1 cellular context compared by ENCODE assay signal in the genomic region with DNA sequence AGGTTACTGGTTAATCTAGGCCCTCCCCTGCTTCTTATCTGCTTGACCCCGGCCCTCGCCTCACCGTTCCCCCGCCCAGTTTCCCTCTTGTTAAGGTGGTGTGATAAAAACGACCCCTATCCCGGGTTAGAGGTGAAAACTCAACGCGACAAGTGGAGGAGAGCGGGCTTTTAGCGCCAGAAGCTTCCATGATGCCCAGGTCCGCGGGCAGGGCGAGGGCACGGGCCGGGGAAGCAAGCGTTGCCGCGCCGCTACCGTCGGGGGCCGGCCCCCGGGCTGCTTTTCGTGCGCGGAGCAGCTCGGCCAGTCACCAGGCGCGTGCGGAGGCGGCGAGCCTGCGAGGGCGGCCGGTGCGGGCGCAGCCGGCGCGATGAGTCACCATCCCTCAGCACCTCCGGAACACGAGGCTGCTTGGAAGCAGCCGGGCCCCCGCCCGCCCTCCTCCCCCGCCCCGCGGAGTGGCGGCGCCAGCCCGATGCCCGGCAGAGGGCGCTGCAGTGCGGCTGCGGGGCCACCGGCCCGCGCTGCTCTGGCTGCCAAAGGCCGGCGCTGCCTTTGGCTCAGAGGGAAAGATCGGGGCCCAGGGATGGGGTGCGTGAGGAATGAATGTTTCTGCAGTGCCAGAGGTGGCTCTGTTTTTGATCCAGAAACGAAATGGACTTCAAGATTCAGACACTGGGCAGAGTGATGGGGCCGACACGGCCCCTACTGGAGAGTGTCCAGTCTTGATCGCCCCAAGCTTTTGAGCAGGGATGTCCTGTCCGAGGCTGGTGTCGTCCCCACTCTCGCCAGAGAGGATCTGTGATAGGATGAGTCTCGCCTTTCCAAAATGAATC.
A peak's percentile ranks its signal among the peaks of the same experiment; 100 is the strongest.
TF ChIP-seq lines count a peak whose summit lies in the region.

No MANE protein-coding gene starts in this region.

TF ChIP-seq in HepG2, 621 proteins besides CTCF, POLR2A, EP300 and RAD21 (continued from another document and continues in another):
- TF ChIP-seq SRF (IDR thresholded peaks at IDR 0.05; ENCODE audit: low read depth, low read length) (no peak), ZNF589 (CRISPR knock-in tag; conservative IDR thresholded peaks at IDR 0.05) (0 out of 2 replicates have a peak, but pooled peaks have one; percentile 47), ZNF501 (CRISPR knock-in tag; IDR thresholded peaks at IDR 0.05) (no peak), PPARG (CRISPR knock-in tag; conservative IDR thresholded peaks at IDR 0.05) (no peak), ZNF343 (CRISPR knock-in tag; IDR thresholded peaks at IDR 0.05) (no peak), ZNF780A (CRISPR knock-in tag; IDR thresholded peaks at IDR 0.05) (no peak), IKZF4 (CRISPR knock-in tag; IDR thresholded peaks at IDR 0.05; ENCODE audit: borderline replicate concordance, low read depth, not compliant biosample characterization) (peak; percentile 67), NCOA5 (CRISPR knock-in tag; IDR thresholded peaks at IDR 0.05) (no peak), MAF1 (CRISPR knock-in tag; IDR thresholded peaks at IDR 0.05; ENCODE audit: borderline replicate concordance) (no peak), NRL (CRISPR knock-in tag; IDR thresholded peaks at IDR 0.05; ENCODE audit: borderline replicate concordance) (no peak), TBX2 (CRISPR knock-in tag; IDR thresholded peaks at IDR 0.05; ENCODE audit: borderline replicate concordance) (peak; percentile 64; the same call in 1 of the 2 replicates), GZF1 (CRISPR knock-in tag; IDR thresholded peaks at IDR 0.05) (no peak), ARNT2 (CRISPR knock-in tag; IDR thresholded peaks at IDR 0.05; ENCODE audit: low read depth) (peak; percentile 78; the same call in 1 of the 2 replicates), U2AF1 (optimal IDR thresholded peaks at IDR 0.05; ENCODE audit: low read depth, low read length) (no peak), AGO1 (IDR thresholded peaks at IDR 0.05; ENCODE audit: low read depth, low read length, poor library complexity, severe bottlenecking) (no peak), ZNF431 (CRISPR knock-in tag; IDR thresholded peaks at IDR 0.05; ENCODE audit: borderline replicate concordance, low read depth) (no peak; the same call in 1 of the 2 replicates), ZNF772 (CRISPR knock-in tag; IDR thresholded peaks at IDR 0.05) (no peak; the same call in 1 of the 2 replicates), SETDB1 (CRISPR knock-in tag; IDR thresholded peaks at IDR 0.05; ENCODE audit: borderline replicate concordance) (no peak), ZNF709 (CRISPR knock-in tag; IDR thresholded peaks at IDR 0.05) (peak; percentile 55), ZNF850 (CRISPR knock-in tag; conservative IDR thresholded peaks at IDR 0.05) (no peak), ZNF558 (CRISPR knock-in tag; IDR thresholded peaks at IDR 0.05; ENCODE audit: borderline replicate concordance) (no peak), ZNF607 (CRISPR knock-in tag; IDR thresholded peaks at IDR 0.05; ENCODE audit: borderline replicate concordance) (peak; percentile 76; the same call in 1 of the 2 replicates), REXO4 (CRISPR knock-in tag; IDR thresholded peaks at IDR 0.05; ENCODE audit: borderline replicate concordance) (no peak), ZNF546 (CRISPR knock-in tag; conservative IDR thresholded peaks at IDR 0.05) (no peak; the same call in 1 of the 2 replicates), PTBP1 (IDR thresholded peaks at IDR 0.05; ENCODE audit: low read depth, low read length, poor library complexity, severe bottlenecking) (no peak), ZFX (CRISPR knock-in tag; IDR thresholded peaks at IDR 0.05; ENCODE audit: low read depth) (no peak)
- TF ChIP-seq, protein P1, sequence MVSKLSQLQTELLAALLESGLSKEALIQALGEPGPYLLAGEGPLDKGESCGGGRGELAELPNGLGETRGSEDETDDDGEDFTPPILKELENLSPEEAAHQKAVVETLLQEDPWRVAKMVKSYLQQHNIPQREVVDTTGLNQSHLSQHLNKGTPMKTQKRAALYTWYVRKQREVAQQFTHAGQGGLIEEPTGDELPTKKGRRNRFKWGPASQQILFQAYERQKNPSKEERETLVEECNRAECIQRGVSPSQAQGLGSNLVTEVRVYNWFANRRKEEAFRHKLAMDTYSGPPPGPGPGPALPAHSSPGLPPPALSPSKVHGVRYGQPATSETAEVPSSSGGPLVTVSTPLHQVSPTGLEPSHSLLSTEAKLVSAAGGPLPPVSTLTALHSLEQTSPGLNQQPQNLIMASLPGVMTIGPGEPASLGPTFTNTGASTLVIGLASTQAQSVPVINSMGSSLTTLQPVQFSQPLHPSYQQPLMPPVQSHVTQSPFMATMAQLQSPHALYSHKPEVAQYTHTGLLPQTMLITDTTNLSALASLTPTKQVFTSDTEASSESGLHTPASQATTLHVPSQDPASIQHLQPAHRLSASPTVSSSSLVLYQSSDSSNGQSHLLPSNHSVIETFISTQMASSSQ (IDR thresholded peaks at IDR 0.05; ENCODE audit: low read depth): no peak
- TF ChIP-seq, protein P1 (CRISPR knock-in tag; IDR thresholded peaks at IDR 0.05; ENCODE audit: borderline replicate concordance): no peak
- TF ChIP-seq, protein P2, sequence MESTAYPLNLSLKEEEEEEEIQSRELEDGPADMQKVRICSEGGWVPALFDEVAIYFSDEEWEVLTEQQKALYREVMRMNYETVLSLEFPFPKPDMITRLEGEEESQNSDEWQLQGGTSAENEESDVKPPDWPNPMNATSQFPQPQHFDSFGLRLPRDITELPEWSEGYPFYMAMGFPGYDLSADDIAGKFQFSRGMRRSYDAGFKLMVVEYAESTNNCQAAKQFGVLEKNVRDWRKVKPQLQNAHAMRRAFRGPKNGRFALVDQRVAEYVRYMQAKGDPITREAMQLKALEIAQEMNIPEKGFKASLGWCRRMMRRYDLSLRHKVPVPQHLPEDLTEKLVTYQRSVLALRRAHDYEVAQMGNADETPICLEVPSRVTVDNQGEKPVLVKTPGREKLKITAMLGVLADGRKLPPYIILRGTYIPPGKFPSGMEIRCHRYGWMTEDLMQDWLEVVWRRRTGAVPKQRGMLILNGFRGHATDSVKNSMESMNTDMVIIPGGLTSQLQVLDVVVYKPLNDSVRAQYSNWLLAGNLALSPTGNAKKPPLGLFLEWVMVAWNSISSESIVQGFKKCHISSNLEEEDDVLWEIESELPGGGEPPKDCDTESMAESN (CRISPR knock-in tag; conservative IDR thresholded peaks at IDR 0.05): 0 out of 2 replicates have a peak, but pooled peaks have one; percentile 30
- TF ChIP-seq, protein P3, sequence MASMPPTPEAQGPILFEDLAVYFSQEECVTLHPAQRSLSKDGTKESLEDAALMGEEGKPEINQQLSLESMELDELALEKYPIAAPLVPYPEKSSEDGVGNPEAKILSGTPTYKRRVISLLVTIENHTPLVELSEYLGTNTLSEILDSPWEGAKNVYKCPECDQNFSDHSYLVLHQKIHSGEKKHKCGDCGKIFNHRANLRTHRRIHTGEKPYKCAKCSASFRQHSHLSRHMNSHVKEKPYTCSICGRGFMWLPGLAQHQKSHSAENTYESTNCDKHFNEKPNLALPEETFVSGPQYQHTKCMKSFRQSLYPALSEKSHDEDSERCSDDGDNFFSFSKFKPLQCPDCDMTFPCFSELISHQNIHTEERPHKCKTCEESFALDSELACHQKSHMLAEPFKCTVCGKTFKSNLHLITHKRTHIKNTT (CRISPR knock-in tag; IDR thresholded peaks at IDR 0.05): no peak
- TF ChIP-seq, protein P4, sequence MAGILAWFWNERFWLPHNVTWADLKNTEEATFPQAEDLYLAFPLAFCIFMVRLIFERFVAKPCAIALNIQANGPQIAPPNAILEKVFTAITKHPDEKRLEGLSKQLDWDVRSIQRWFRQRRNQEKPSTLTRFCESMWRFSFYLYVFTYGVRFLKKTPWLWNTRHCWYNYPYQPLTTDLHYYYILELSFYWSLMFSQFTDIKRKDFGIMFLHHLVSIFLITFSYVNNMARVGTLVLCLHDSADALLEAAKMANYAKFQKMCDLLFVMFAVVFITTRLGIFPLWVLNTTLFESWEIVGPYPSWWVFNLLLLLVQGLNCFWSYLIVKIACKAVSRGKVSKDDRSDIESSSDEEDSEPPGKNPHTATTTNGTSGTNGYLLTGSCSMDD (CRISPR knock-in tag; IDR thresholded peaks at IDR 0.05): no peak
- TF ChIP-seq, protein P5, sequence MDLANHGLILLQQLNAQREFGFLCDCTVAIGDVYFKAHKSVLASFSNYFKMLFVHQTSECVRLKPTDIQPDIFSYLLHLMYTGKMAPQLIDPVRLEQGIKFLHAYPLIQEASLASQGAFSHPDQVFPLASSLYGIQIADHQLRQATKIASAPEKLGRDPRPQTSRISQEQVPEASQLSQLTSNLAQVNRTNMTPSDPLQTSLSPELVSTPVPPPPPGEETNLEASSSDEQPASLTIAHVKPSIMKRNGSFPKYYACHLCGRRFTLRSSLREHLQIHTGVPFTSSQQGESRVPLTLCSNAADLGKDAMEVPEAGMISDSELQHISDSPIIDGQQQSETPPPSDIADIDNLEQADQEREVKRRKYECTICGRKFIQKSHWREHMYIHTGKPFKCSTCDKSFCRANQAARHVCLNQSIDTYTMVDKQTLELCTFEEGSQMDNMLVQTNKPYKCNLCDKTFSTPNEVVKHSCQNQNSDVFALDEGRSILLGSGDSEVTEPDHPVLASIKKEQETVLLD (CRISPR knock-in tag; IDR thresholded peaks at IDR 0.05; ENCODE audit: low read depth): peak; percentile 60; the same call in 1 of the 2 replicates
- TF ChIP-seq, protein P6, sequence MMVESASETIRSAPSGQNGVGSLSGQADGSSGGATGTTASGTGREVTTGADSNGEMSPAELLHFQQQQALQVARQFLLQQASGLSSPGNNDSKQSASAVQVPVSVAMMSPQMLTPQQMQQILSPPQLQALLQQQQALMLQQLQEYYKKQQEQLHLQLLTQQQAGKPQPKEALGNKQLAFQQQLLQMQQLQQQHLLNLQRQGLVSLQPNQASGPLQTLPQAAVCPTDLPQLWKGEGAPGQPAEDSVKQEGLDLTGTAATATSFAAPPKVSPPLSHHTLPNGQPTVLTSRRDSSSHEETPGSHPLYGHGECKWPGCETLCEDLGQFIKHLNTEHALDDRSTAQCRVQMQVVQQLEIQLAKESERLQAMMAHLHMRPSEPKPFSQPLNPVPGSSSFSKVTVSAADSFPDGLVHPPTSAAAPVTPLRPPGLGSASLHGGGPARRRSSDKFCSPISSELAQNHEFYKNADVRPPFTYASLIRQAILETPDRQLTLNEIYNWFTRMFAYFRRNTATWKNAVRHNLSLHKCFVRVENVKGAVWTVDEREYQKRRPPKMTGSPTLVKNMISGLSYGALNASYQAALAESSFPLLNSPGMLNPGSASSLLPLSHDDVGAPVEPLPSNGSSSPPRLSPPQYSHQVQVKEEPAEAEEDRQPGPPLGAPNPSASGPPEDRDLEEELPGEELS (CRISPR knock-in tag; IDR thresholded peaks at IDR 0.05): no peak
- TF ChIP-seq, protein P7, sequence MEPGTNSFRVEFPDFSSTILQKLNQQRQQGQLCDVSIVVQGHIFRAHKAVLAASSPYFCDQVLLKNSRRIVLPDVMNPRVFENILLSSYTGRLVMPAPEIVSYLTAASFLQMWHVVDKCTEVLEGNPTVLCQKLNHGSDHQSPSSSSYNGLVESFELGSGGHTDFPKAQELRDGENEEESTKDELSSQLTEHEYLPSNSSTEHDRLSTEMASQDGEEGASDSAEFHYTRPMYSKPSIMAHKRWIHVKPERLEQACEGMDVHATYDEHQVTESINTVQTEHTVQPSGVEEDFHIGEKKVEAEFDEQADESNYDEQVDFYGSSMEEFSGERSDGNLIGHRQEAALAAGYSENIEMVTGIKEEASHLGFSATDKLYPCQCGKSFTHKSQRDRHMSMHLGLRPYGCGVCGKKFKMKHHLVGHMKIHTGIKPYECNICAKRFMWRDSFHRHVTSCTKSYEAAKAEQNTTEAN (CRISPR knock-in tag; conservative IDR thresholded peaks at IDR 0.05): peak; percentile 67; the same call in 1 of the 2 replicates
- TF ChIP-seq, protein P8, sequence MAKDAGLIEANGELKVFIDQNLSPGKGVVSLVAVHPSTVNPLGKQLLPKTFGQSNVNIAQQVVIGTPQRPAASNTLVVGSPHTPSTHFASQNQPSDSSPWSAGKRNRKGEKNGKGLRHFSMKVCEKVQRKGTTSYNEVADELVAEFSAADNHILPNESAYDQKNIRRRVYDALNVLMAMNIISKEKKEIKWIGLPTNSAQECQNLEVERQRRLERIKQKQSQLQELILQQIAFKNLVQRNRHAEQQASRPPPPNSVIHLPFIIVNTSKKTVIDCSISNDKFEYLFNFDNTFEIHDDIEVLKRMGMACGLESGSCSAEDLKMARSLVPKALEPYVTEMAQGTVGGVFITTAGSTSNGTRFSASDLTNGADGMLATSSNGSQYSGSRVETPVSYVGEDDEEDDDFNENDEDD (CRISPR knock-in tag; IDR thresholded peaks at IDR 0.05; ENCODE audit: borderline replicate concordance): peak; percentile 90; the same call in 1 of the 2 replicates
- TF ChIP-seq, protein P9, sequence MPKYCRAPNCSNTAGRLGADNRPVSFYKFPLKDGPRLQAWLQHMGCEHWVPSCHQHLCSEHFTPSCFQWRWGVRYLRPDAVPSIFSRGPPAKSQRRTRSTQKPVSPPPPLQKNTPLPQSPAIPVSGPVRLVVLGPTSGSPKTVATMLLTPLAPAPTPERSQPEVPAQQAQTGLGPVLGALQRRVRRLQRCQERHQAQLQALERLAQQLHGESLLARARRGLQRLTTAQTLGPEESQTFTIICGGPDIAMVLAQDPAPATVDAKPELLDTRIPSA (CRISPR knock-in tag; IDR thresholded peaks at IDR 0.05; ENCODE audit: borderline replicate concordance): no peak
